Comparison of ENCODE assay signal across 9 cellular contexts in the genomic region with DNA sequence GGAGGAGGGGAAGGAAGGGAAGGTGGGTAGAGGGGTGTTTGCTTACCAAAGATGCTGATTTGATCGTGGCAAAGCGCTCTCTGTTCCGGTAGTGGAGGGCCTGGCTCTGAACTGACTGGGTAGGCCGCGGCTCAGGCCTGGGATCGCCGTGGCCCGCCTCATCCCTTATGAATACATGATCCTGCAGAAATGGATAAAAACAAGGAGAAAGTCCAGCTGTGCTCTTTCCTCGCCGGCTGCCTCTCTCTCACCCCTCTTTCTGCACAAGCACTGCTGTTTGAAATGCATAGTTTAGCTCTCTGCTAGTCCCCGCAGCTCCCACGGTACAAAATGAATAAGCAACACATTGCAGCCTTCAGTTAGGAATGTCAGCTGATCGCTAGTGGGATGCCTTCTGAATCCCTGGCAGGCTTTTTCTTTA. TPM values are rescaled to one million over a fixed set of nuclear protein-coding genes. Genes with fewer than 3 reads are reported as not detected.
DNase-seq lines count a peak whose midpoint lies in the region; ATAC-seq and TF ChIP-seq lines count a peak whose summit lies in the region.
"Had no signal": no experiment of that assay in that cellular context is flagged by ENCODE, and none has a peak within 500 bp of the region (broad histone marks: within the 10 kb centered on the region; RNA-seq: fewer than 3 reads in every experiment).

No MANE protein-coding gene starts in this region.

- H2BK20ac ChIP-seq in H9 (ENCODE audit: low read depth, low read length, poor library complexity, severe bottlenecking), result no peak overlapping the region

- no peak overlapping the region for H3K23ac ChIP-seq in H9 (ENCODE audit: insufficient read length, low read depth, low read length)

- H3K9me3 ChIP-seq in H9 (ENCODE audit: control insufficient read depth, low read depth, low read length), result no peaks in the 10 kb centered on the region

- peaks cover 18 to 24% of the 10 kb centered on the region in 2 experiments for H3K4me1 Mint-ChIP-seq in H9

- no peak overlapping the region for H2AFZ ChIP-seq in H9 (ENCODE audit: low read length)

- H3T11ph ChIP-seq in H9 (ENCODE audit: low read length), result no peak overlapping the region

- no peak overlapping the region for H2BK120ac ChIP-seq in H9 (ENCODE audit: low read depth, low read length, poor library complexity, severe bottlenecking)

- H2BK12ac ChIP-seq in H9 (ENCODE audit: insufficient read length, low read depth, low read length), result no peak overlapping the region

- H3K4me3 ChIP-seq in retinal pigment epithelial cell (ENCODE audit: low read length), result peak overlapping the region; percentile 62

- H3K4me2 ChIP-seq in H9 (ENCODE audit: insufficient read depth, insufficient read length, low read length), result peak overlapping the region; percentile 44

- peak; percentile 63 for DNase-seq in H9
- DNase-seq in hippocampal formation (lab: John Stamatoyannopoulos, UW), result peak; percentile 61 to 67
- DNase-seq in retinal pigment epithelial cell (ENCODE audit: low read depth), result no peak
- no peak for DNase-seq in central memory CD4-positive, alpha-beta T cell
- DNase-seq in activated naive CD4-positive, alpha-beta T cell treated with Interleukin-2 at 50 U/mL for 16 hours, result no peak

- no peaks in the 10 kb centered on the region for H3K36me3 Mint-ChIP-seq in H9 (ENCODE audit: insufficient read depth in 1 of 3, low read depth in 3 of 3)

- no peak overlapping the region for H4K5ac ChIP-seq in H9 (ENCODE audit: insufficient read length, low read depth, low read length)

- H3K56ac ChIP-seq in H9 (ENCODE audit: insufficient read length, low read depth, low read length), result no peak overlapping the region

- no peaks in the 10 kb centered on the region for H3K4me1 ChIP-seq in H9 (ENCODE audit: insufficient read depth, low read length)

- H3K27me3 Mint-ChIP-seq in H9 (ENCODE audit: low read depth), result no peaks in the 10 kb centered on the region

- no peak overlapping the region for H3K14ac ChIP-seq in H9 (ENCODE audit: insufficient read depth, low read length)

- H3K9ac ChIP-seq in H9 (ENCODE audit: extremely low read depth, insufficient read length, low read length), result no peak overlapping the region

- no peaks in the 10 kb centered on the region for H4K20me1 ChIP-seq in H9 (ENCODE audit: control insufficient read depth, insufficient read depth, insufficient read length)

- no peak overlapping the region for H2BK15ac ChIP-seq in H9 (ENCODE audit: low read depth, low read length)

- H3K27ac ChIP-seq in H9 (ENCODE audit: insufficient read length, low read depth, low read length), result no peak overlapping the region
- peak overlapping the region; percentile 100 for H3K27ac ChIP-seq in angular gyrus (ENCODE audit: low read depth, low read length)

- WGBS in H9 (ENCODE audit: extremely low coverage, insufficient read length, low lambda C conversion rate), result no CpG with 5 or more reads among the region's 13 CpGs

- H3K23me2 ChIP-seq in H9 (ENCODE audit: insufficient read length, low read depth, low read length, poor library complexity, severe bottlenecking), result no peaks in the 10 kb centered on the region

- peak overlapping the region; percentile 34 to 68; a peak in 4 of 5 replicates for H3K4me3 Mint-ChIP-seq in H9
- H3K4me3 Mint-ChIP-seq: T-helper 1 cell treated with Interleukin-12 subunit alpha and Interleukin-12 subunit beta and Interleukin-4 antibody, amounts not matched to agents 30 μg/mL and 1 μg/mL, for 36 hours had no signal

- H3K27me3 ChIP-seq in H9 (ENCODE audit: insufficient read depth, low read length), result no peaks in the 10 kb centered on the region

- no peak overlapping the region for H4K8ac ChIP-seq in H9 (replicated peaks; ENCODE audit: insufficient read length, low read depth, low read length)

- H3K18ac ChIP-seq in H9 (ENCODE audit: insufficient read length, low read depth, low read length), result no peak overlapping the region

- H2AK5ac ChIP-seq in H9 (ENCODE audit: insufficient read length, low read length), result no peak overlapping the region

- H3K4ac ChIP-seq in H9 (ENCODE audit: low read depth, low read length), result no peak overlapping the region

- H3K79me2 ChIP-seq in H9 (ENCODE audit: insufficient read depth, low read length), result no peaks in the 10 kb centered on the region

- peak overlapping the region; percentile 47 to 95 (median 91) for H3K27ac Mint-ChIP-seq in H9
- H3K27ac Mint-ChIP-seq: T-helper 1 cell treated with Interleukin-12 subunit alpha and Interleukin-12 subunit beta and Interleukin-4 antibody, amounts not matched to agents 30 μg/mL and 1 μg/mL, for 36 hours had no signal

- TF ChIP-seq CTCF in H9 (conservative IDR thresholded peaks at IDR 0.05) (no peak), retinal pigment epithelial cell (conservative IDR thresholded peaks at IDR 0.05; ENCODE audit: low read depth, low read length) (no peak)

- ATAC-seq in HG02678 (IDR thresholded peaks at IDR 0.05; ENCODE audit: unreplicated experiment), result no peak
- no peak for ATAC-seq in GM18907 (IDR thresholded peaks at IDR 0.05; ENCODE audit: unreplicated experiment)

- H2BK5ac ChIP-seq in H9 (ENCODE audit: insufficient read length, low read length), result no peak overlapping the region

- H3K9me3 Mint-ChIP-seq in H9, result no peaks in the 10 kb centered on the region
- H3K9me3 Mint-ChIP-seq: T-helper 1 cell treated with Interleukin-12 subunit alpha and Interleukin-12 subunit beta and Interleukin-4 antibody, amounts not matched to agents 30 μg/mL and 1 μg/mL, for 36 hours had no signal

- no peaks in the 10 kb centered on the region for H3K79me1 ChIP-seq in H9 (ENCODE audit: insufficient read depth, low read depth, low read length, poor library complexity, severe bottlenecking)

- H4K91ac ChIP-seq in H9 (ENCODE audit: insufficient read length, low read depth, low read length), result no peak overlapping the region

RNA-seq across cellular contexts. Expression of gene PEBP1, which starts 53.8 kb away (rescaled TPM):
- 320 and 334 TPM in 2 replicates for total RNA-seq in H9 (2021)

Comparison
In these comparisons a context has a peak if more than half of its experiments do, and no peak if none do; other contexts are left out.
1. DNase-seq: peak in H9 (single experiment) and hippocampal formation (2 of 2); none in retinal pigment epithelial cell (single experiment), central memory CD4-positive, alpha-beta T cell (single experiment) and activated naive CD4-positive, alpha-beta T cell treated with Interleukin-2 at 50 U/mL for 16 hours (single experiment).